In genomic region chr22:35319244-35319985, GRCh38 we compare ENCODE assay signal across 22 cellular contexts.
"Had no signal": no experiment of that assay in that cellular context is flagged by ENCODE, and none has a peak within 500 bp of the region (broad histone marks: within the 10 kb centered on the region; RNA-seq: fewer than 3 reads in every experiment).

No MANE protein-coding gene starts in this region.

- H3K36me3 Mint-ChIP-seq: activated naive CD8-positive, alpha-beta T cell treated with anti-CD3 and anti-CD28 coated beads for 36 hours had no signal

- H3K27ac ChIP-seq: breast epithelium, KMS-11 had no signal

- ATAC-seq: activated T-cell treated with anti-CD3 and anti-CD28 coated beads, Interleukin-2, amount 50 U/mL, for 72 hours; T-helper 17 cell had no signal

- DNase-seq: activated CD4-positive, alpha-beta memory T cell treated with anti-CD3 and anti-CD28 coated beads for 36 hours; activated CD4-positive, alpha-beta T cell treated with anti-CD3 and anti-CD28 coated beads, Interleukin-2, amount 10 ng/mL, durations not matched to agents 7 days and 5 days; activated CD4-positive, CD25-positive, alpha-beta regulatory T cell; activated CD8-positive, alpha-beta memory T cell treated with anti-CD3 and anti-CD28 coated beads for 24 hours; activated gamma-delta T cell treated with Interleukin-2 at 50 U/mL for 16 hours; activated naive CD4-positive, alpha-beta T cell treated with anti-CD3 and anti-CD28 coated beads, Interleukin-2, amount 10 ng/mL, durations not matched to agents 7 days and 5 days; activated naive CD8-positive, alpha-beta T cell treated with anti-CD3 and anti-CD28 coated beads for 36 hours; activated T-cell treated with anti-CD3 and anti-CD28 coated beads, Interleukin-2, amount 50 U/mL, for 72 hours; anterior cingulate cortex; NCI-H1092; NCI-H1417; NCI-H1930; NCI-H2171; NCI-H2227 treated with DMSO at 0.1 percent for 48 hours; NCI-H526 treated with DMSO at 0.1 percent for 48 hours; NCI-H82; SHP77 treated with DMSO at 0.1 percent for 48 hours; T-helper 17 cell; T-helper 9 cell had no signal

- H3K4me3 Mint-ChIP-seq: activated CD4-positive, alpha-beta memory T cell treated with anti-CD3 and anti-CD28 coated beads for 36 hours; activated CD4-positive, alpha-beta T cell treated with anti-CD3 and anti-CD28 coated beads, Interleukin-2, amount 10 ng/mL, durations not matched to agents 7 days and 5 days; activated naive CD4-positive, alpha-beta T cell treated with anti-CD3 and anti-CD28 coated beads, Interleukin-2, amount 10 ng/mL, durations not matched to agents 7 days and 5 days; activated naive CD8-positive, alpha-beta T cell treated with anti-CD3 and anti-CD28 coated beads for 36 hours; activated T-cell treated with anti-CD3 and anti-CD28 coated beads, Interleukin-2, amount 50 U/mL, for 72 hours had no signal

- H3K4me3 ChIP-seq: breast epithelium had no signal

- H3K36me3 ChIP-seq: breast epithelium had no signal

- H3K27me3 Mint-ChIP-seq: activated CD4-positive, alpha-beta memory T cell treated with anti-CD3 and anti-CD28 coated beads for 36 hours; activated CD4-positive, alpha-beta T cell treated with anti-CD3 and anti-CD28 coated beads, Interleukin-2, amount 10 ng/mL, durations not matched to agents 7 days and 5 days; activated naive CD4-positive, alpha-beta T cell treated with anti-CD3 and anti-CD28 coated beads, Interleukin-2, amount 10 ng/mL, durations not matched to agents 7 days and 5 days; activated naive CD8-positive, alpha-beta T cell treated with anti-CD3 and anti-CD28 coated beads for 36 hours; T-helper 17 cell had no signal

- H3K9me3 Mint-ChIP-seq: activated CD4-positive, alpha-beta memory T cell treated with anti-CD3 and anti-CD28 coated beads for 36 hours; activated CD4-positive, alpha-beta T cell treated with anti-CD3 and anti-CD28 coated beads, Interleukin-2, amount 10 ng/mL, durations not matched to agents 7 days and 5 days; activated naive CD4-positive, alpha-beta T cell treated with anti-CD3 and anti-CD28 coated beads, Interleukin-2, amount 10 ng/mL, durations not matched to agents 7 days and 5 days; activated naive CD8-positive, alpha-beta T cell treated with anti-CD3 and anti-CD28 coated beads for 36 hours; activated T-cell treated with anti-CD3 and anti-CD28 coated beads, Interleukin-2, amount 50 U/mL, for 72 hours; activated T-helper 2 cell treated with anti-CD3 and anti-CD28 coated beads, Interferon-gamma antibody, Interleukin-2, Interleukin-4, amounts not matched to agents 10 μg/mL and 5 μg/mL and 100 μg/mL, durations not matched to agents 14 hours and 24 hours and 36 hours had no signal

- H3K4me1 Mint-ChIP-seq: activated naive CD8-positive, alpha-beta T cell treated with anti-CD3 and anti-CD28 coated beads for 36 hours had no signal

- H3K9ac ChIP-seq: KMS-11 had no signal

- H3K27ac Mint-ChIP-seq: activated CD4-positive, alpha-beta memory T cell treated with anti-CD3 and anti-CD28 coated beads for 36 hours; activated CD4-positive, alpha-beta T cell treated with anti-CD3 and anti-CD28 coated beads, Interleukin-2, amount 10 ng/mL, durations not matched to agents 7 days and 5 days; activated naive CD4-positive, alpha-beta T cell treated with anti-CD3 and anti-CD28 coated beads, Interleukin-2, amount 10 ng/mL, durations not matched to agents 7 days and 5 days; activated naive CD8-positive, alpha-beta T cell treated with anti-CD3 and anti-CD28 coated beads for 36 hours; activated T-cell treated with anti-CD3 and anti-CD28 coated beads, Interleukin-2, amount 50 U/mL, for 72 hours; activated T-helper 2 cell treated with anti-CD3 and anti-CD28 coated beads, Interferon-gamma antibody, Interleukin-2, Interleukin-4, amounts not matched to agents 10 μg/mL and 5 μg/mL and 100 μg/mL, durations not matched to agents 14 hours and 24 hours and 36 hours; T-helper 17 cell had no signal

- H3K9me3 ChIP-seq: breast epithelium had no signal

- H3K27me3 ChIP-seq: breast epithelium had no signal
